Comparison of ENCODE assay signal across 8 cellular contexts in the genomic region with DNA sequence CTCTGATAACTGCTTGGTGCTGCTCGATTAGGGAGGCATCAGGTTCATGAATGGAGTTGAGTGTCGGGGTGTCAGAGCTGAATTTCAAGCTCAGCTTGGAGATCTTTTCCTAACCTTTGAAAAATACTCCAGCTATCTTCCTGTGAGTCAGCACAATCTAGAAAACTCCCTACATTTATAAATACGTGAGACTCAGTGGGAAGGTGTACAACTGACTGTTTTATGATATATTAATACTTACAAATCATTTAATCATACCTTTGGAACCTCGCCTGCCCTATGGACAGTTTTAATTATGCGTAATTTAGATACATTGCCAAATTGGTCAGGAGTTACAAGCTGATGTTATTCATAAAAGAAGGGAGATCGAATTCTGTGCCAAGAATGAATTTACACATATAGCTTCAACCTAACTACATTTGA. TPM values are rescaled to one million over a fixed set of nuclear protein-coding genes. Genes with fewer than 3 reads are reported as not detected.
DNase-seq lines count a peak whose midpoint lies in the region; ATAC-seq and TF ChIP-seq lines count a peak whose summit lies in the region.

No MANE protein-coding gene starts in this region.

- peak overlapping the region; percentile 89 to 92 (median 91) for H3K27ac ChIP-seq in right lobe of liver

- H3K27me3 ChIP-seq in right lobe of liver, result no peaks in the 10 kb centered on the region

- H3K9me3 ChIP-seq in right lobe of liver, result no peaks in the 10 kb centered on the region

- TF ChIP-seq CTCF in right lobe of liver (IDR thresholded peaks at IDR 0.05), result no peak
- TF ChIP-seq CTCF in type B pancreatic cell (conservative IDR thresholded peaks at IDR 0.05), result no peak

- no peak for ATAC-seq in stimulated activated naive CD8-positive, alpha-beta T cell treated with anti-CD3 and anti-CD28 coated beads, Interleukin-15, Interleukin-2, amounts not matched to agents 100 U/mL and 50 U/mL, for 24 hours
- no peak for ATAC-seq in right lobe of liver
- ATAC-seq in GM21367 (IDR thresholded peaks at IDR 0.05; ENCODE audit: unreplicated experiment), result no peak
- ATAC-seq in GM18858 (IDR thresholded peaks at IDR 0.05; ENCODE audit: unreplicated experiment), result no peak
- no peak for ATAC-seq in GM19455 (IDR thresholded peaks at IDR 0.05; ENCODE audit: unreplicated experiment)

- H3K36me3 ChIP-seq in right lobe of liver, result no peaks in the 10 kb centered on the region

- no peaks in the 10 kb centered on the region for H3K27me3 Mint-ChIP-seq in stimulated activated naive CD8-positive, alpha-beta T cell treated with anti-CD3 and anti-CD28 coated beads, Interleukin-15, Interleukin-2, amounts not matched to agents 100 ng/mL and 50 ng/mL, for 24 hours
- H3K27me3 Mint-ChIP-seq in type B pancreatic cell, result no peaks in the 10 kb centered on the region

- intact Hi-C loops in right lobe of liver (cut with DNase I), result no loop called here

- H3K4me3 ChIP-seq in right lobe of liver, result peak overlapping the region; percentile 78 to 97 (median 93)

- H3K4me1 Mint-ChIP-seq in stimulated activated naive CD8-positive, alpha-beta T cell treated with anti-CD3 and anti-CD28 coated beads, Interleukin-15, Interleukin-2, amounts not matched to agents 100 ng/mL and 50 ng/mL, for 24 hours (ENCODE audit: low read depth), result peaks cover 48% of the 10 kb centered on the region
- H3K4me1 Mint-ChIP-seq in type B pancreatic cell (ENCODE audit: unreplicated experiment), result no peaks in the 10 kb centered on the region

- peak overlapping the region; percentile 82 for H3K27ac Mint-ChIP-seq in stimulated activated naive CD8-positive, alpha-beta T cell treated with anti-CD3 and anti-CD28 coated beads, Interleukin-15, Interleukin-2, amounts not matched to agents 100 ng/mL and 50 ng/mL, for 24 hours
- H3K27ac Mint-ChIP-seq in type B pancreatic cell, result peak overlapping the region; percentile 91

- peaks cover 21% of the 10 kb centered on the region for H3K36me3 Mint-ChIP-seq in stimulated activated naive CD8-positive, alpha-beta T cell treated with anti-CD3 and anti-CD28 coated beads, Interleukin-15, Interleukin-2, amounts not matched to agents 100 ng/mL and 50 ng/mL, for 24 hours (ENCODE audit: low read depth)
- peaks cover 17% of the 10 kb centered on the region for H3K36me3 Mint-ChIP-seq in type B pancreatic cell

- WGBS in right lobe of liver (ENCODE audit: insufficient coverage, low coverage, low lambda C conversion rate, missing lambda C conversion rate), result 7% methylated on average over 6 of the region's 6 CpGs

- peaks cover 0 to 44% (median 21%) of the 10 kb centered on the region in 4 donors for H3K4me1 ChIP-seq in right lobe of liver

- H3K9me3 Mint-ChIP-seq in stimulated activated naive CD8-positive, alpha-beta T cell treated with anti-CD3 and anti-CD28 coated beads, Interleukin-15, Interleukin-2, amounts not matched to agents 100 ng/mL and 50 ng/mL, for 24 hours, result no peaks in the 10 kb centered on the region
- H3K9me3 Mint-ChIP-seq in type B pancreatic cell, result no peaks in the 10 kb centered on the region

- peak overlapping the region; percentile 93 for H3K4me3 Mint-ChIP-seq in stimulated activated naive CD8-positive, alpha-beta T cell treated with anti-CD3 and anti-CD28 coated beads, Interleukin-15, Interleukin-2, amounts not matched to agents 100 ng/mL and 50 ng/mL, for 24 hours
- peak overlapping the region; percentile 96 for H3K4me3 Mint-ChIP-seq in type B pancreatic cell

- DNase-seq in stimulated activated naive CD8-positive, alpha-beta T cell treated with anti-CD3 and anti-CD28 coated beads, Interleukin-15, Interleukin-2, amounts not matched to agents 100 U/mL and 50 U/mL, for 24 hours, result no peak
- DNase-seq in amniotic epithelial cell (ENCODE audit: low read depth) (peak; percentile 60), right lobe of liver (no peak), type B pancreatic cell (ENCODE audit: extremely low spot score, unreplicated experiment) (no peak)

- TF ChIP-seq POLR2A in right lobe of liver (IDR thresholded peaks at IDR 0.05), result no peak

RNA-seq across cellular contexts. Expression of gene CMAS, which starts 1.0 kb away (rescaled TPM):
- total RNA-seq in right lobe of liver (10 to 100 TPM; 20.8 to 44.1 (median 27.6) TPM), type B pancreatic cell (ENCODE audit: low replicate concordance) (33.3 and 85.5 TPM in 2 replicates)
